10 cellular contexts compared by ENCODE assay signal in the genomic region with DNA sequence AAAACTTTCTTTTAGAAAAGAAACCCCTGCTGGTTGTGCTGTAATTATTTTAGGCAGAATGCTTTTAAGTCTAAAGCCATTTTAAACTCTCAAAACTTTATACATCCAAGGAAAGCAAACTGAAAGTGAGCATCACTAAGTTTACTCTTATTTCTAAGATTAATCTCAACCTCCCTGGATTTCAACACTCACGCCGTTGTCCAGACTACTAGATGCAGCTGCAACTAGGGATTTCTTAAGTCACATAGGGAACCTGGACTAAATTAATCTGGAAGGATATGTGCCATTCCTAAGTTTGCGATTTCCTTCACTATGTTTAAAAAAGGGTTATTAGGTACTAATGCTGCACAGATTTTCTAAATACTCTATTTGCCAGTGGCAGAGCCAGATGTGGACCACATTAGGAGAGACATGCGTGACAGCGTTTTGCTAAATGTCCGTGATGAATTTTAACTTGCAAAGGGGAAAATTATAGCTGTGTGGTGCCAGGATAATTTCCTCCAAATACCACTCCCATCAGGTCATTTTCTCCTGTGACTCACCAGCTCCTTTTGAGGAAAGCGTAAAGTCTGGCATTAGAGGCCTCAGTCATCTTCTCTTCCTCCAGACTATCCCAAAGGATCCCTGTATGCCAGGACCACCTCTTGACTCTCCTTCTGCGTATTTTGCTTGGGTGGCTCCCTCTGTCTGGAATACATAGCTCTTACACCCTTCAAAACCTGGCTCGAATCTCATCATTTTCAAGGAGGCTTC.
DNase-seq lines count a peak whose midpoint lies in the region; ATAC-seq and TF ChIP-seq lines count a peak whose summit lies in the region.
"Had no signal": no experiment of that assay in that cellular context is flagged by ENCODE, and none has a peak within 500 bp of the region (broad histone marks: within the 10 kb centered on the region; RNA-seq: fewer than 3 reads in every experiment).

No MANE protein-coding gene starts in this region.

- no peaks in the 10 kb centered on the region for H3K4me1 ChIP-seq in GM23338 (ENCODE audit: insufficient read depth)

- no peaks in the 10 kb centered on the region for H3K36me3 ChIP-seq in GM23338 (ENCODE audit: insufficient read depth)

- no peaks in the 10 kb centered on the region for H3K36me3 Mint-ChIP-seq in GM23338 (ENCODE audit: low read depth)

- no peaks in the 10 kb centered on the region for H3K79me2 ChIP-seq in GM23338 (replicated peaks; ENCODE audit: insufficient read depth)

- no peaks in the 10 kb centered on the region for H3F3A ChIP-seq in GM23338 (replicated peaks; ENCODE audit: low read depth)

- no peaks in the 10 kb centered on the region; the same call in none of the 2 replicates for H3K9me2 ChIP-seq in GM23338 (ENCODE audit: insufficient read depth)

- H2AFZ ChIP-seq in GM23338 = no peak overlapping the region

- no peaks in the 10 kb centered on the region for H4K20me1 ChIP-seq in GM23338 (replicated peaks; ENCODE audit: insufficient read depth)

- no peaks in the 10 kb centered on the region; the same call in 2 of the 3 replicates for H3K9me3 Mint-ChIP-seq in GM23338

- in situ Hi-C loops in SK-MEL-5 (cut with HindIII; ENCODE audit: low pct_unique_long_range_greater_than_20kb, low sequenced_read_pairs) = no loop called here

- no peak overlapping the region for H3K4me3 Mint-ChIP-seq in GM23338

- ATAC-seq in GM23338 = no peak; the same call in 2 of the 3 replicates

- H3K27me3 Mint-ChIP-seq in GM23338 (ENCODE audit: insufficient read depth, low read depth, poor library complexity) = no peaks in the 10 kb centered on the region

- no peak overlapping the region for H3K27ac Mint-ChIP-seq in GM23338

- DNase-seq in GM23338 (ENCODE audit: low spot score) = peak; percentile 25
- peak; percentile 22 for DNase-seq in SK-MEL-5 (ENCODE audit: low read depth, low spot score)
- no peak for DNase-seq in fibroblast of villous mesenchyme (ENCODE audit: low read depth)
- DNase-seq in skeletal muscle cell (ENCODE audit: low read depth) = peak; percentile 45
- DNase-seq in HPDE6-E6E7 (ENCODE audit: extremely low spot score) = no peak
- no peak for DNase-seq in activated CD8-positive, alpha-beta memory T cell treated with anti-CD3 and anti-CD28 coated beads, Interleukin-2, amount 50 U/mL, for 48 hours
- no peak for DNase-seq in ecto neural progenitor cell (ENCODE audit: low spot score)
- DNase-seq in activated effector memory CD4-positive, alpha-beta T cell treated with Interleukin-2 at 50 U/mL for 16 hours = no peak
- DNase-seq: NCI-H510A had no signal

- no peak overlapping the region for H3K4me2 ChIP-seq in GM23338

- H3K27ac ChIP-seq in GM23338 (ENCODE audit: low read depth) = no peak overlapping the region

- H3K4me1 Mint-ChIP-seq in GM23338 = no peaks in the 10 kb centered on the region

- TF ChIP-seq CTCF in GM23338 (conservative IDR thresholded peaks at IDR 0.05; ENCODE audit: low read depth in 2 of 2) (peak; percentile 29 to 52), fibroblast of villous mesenchyme (IDR thresholded peaks at IDR 0.05; ENCODE audit: insufficient read depth, low read depth, low read length) (peak; percentile 21)

- no peaks in the 10 kb centered on the region for H3K27me3 ChIP-seq in GM23338 (ENCODE audit: insufficient read depth)

- H3K4me3 ChIP-seq in GM23338 (no peak overlapping the region), fibroblast of villous mesenchyme (ENCODE audit: low read depth, low read length) (no peak overlapping the region), skeletal muscle cell (ENCODE audit: low read depth, low read length) (no peak overlapping the region)
- H3K4me3 ChIP-seq: skin epidermis had no signal

TF ChIP-seq in GM23338, 12 proteins besides CTCF, POLR2A, EP300 and RAD21:
- TF ChIP-seq JUNB (IDR thresholded peaks at IDR 0.05; ENCODE audit: unreplicated experiment) (no peak), ZNF114 (CRISPR knock-in tag; IDR thresholded peaks at IDR 0.05) (no peak)
- TF ChIP-seq, protein P1, sequence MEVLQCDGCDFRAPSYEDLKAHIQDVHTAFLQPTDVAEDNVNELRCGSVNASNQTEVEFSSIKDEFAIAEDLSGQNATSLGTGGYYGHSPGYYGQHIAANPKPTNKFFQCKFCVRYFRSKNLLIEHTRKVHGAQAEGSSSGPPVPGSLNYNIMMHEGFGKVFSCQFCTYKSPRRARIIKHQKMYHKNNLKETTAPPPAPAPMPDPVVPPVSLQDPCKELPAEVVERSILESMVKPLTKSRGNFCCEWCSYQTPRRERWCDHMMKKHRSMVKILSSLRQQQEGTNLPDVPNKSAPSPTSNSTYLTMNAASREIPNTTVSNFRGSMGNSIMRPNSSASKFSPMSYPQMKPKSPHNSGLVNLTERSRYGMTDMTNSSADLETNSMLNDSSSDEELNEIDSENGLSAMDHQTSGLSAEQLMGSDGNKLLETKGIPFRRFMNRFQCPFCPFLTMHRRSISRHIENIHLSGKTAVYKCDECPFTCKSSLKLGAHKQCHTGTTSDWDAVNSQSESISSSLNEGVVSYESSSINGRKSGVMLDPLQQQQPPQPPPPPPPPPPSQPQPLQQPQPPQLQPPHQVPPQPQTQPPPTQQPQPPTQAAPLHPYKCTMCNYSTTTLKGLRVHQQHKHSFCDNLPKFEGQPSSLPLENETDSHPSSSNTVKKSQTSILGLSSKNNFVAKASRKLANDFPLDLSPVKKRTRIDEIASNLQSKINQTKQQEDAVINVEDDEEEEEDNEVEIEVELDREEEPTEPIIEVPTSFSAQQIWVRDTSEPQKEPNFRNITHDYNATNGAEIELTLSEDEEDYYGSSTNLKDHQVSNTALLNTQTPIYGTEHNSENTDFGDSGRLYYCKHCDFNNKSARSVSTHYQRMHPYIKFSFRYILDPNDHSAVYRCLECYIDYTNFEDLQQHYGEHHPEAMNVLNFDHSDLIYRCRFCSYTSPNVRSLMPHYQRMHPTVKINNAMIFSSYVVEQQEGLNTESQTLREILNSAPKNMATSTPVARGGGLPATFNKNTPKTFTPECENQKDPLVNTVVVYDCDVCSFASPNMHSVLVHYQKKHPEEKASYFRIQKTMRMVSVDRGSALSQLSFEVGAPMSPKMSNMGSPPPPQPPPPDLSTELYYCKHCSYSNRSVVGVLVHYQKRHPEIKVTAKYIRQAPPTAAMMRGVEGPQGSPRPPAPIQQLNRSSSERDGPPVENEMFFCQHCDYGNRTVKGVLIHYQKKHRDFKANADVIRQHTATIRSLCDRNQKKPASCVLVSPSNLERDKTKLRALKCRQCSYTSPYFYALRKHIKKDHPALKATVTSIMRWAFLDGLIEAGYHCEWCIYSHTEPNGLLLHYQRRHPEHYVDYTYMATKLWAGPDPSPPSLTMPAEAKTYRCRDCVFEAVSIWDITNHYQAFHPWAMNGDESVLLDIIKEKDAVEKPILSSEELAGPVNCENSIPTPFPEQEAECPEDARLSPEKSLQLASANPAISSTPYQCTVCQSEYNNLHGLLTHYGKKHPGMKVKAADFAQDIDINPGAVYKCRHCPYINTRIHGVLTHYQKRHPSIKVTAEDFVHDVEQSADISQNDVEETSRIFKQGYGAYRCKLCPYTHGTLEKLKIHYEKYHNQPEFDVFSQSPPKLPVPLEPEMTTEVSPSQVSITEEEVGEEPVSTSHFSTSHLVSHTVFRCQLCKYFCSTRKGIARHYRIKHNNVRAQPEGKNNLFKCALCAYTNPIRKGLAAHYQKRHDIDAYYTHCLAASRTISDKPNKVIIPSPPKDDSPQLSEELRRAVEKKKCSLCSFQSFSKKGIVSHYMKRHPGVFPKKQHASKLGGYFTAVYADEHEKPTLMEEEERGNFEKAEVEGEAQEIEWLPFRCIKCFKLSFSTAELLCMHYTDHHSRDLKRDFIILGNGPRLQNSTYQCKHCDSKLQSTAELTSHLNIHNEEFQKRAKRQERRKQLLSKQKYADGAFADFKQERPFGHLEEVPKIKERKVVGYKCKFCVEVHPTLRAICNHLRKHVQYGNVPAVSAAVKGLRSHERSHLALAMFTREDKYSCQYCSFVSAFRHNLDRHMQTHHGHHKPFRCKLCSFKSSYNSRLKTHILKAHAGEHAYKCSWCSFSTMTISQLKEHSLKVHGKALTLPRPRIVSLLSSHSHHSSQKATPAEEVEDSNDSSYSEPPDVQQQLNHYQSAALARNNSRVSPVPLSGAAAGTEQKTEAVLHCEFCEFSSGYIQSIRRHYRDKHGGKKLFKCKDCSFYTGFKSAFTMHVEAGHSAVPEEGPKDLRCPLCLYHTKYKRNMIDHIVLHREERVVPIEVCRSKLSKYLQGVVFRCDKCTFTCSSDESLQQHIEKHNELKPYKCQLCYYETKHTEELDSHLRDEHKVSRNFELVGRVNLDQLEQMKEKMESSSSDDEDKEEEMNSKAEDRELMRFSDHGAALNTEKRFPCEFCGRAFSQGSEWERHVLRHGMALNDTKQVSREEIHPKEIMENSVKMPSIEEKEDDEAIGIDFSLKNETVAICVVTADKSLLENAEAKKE (CRISPR knock-in tag; IDR thresholded peaks at IDR 0.05) = no peak
- TF ChIP-seq, protein P2, sequence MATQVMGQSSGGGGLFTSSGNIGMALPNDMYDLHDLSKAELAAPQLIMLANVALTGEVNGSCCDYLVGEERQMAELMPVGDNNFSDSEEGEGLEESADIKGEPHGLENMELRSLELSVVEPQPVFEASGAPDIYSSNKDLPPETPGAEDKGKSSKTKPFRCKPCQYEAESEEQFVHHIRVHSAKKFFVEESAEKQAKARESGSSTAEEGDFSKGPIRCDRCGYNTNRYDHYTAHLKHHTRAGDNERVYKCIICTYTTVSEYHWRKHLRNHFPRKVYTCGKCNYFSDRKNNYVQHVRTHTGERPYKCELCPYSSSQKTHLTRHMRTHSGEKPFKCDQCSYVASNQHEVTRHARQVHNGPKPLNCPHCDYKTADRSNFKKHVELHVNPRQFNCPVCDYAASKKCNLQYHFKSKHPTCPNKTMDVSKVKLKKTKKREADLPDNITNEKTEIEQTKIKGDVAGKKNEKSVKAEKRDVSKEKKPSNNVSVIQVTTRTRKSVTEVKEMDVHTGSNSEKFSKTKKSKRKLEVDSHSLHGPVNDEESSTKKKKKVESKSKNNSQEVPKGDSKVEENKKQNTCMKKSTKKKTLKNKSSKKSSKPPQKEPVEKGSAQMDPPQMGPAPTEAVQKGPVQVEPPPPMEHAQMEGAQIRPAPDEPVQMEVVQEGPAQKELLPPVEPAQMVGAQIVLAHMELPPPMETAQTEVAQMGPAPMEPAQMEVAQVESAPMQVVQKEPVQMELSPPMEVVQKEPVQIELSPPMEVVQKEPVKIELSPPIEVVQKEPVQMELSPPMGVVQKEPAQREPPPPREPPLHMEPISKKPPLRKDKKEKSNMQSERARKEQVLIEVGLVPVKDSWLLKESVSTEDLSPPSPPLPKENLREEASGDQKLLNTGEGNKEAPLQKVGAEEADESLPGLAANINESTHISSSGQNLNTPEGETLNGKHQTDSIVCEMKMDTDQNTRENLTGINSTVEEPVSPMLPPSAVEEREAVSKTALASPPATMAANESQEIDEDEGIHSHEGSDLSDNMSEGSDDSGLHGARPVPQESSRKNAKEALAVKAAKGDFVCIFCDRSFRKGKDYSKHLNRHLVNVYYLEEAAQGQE (IDR thresholded peaks at IDR 0.05; ENCODE audit: unreplicated experiment) = no peak

Comparison
In these comparisons a context has a peak if more than half of its experiments do, and no peak if none do; other contexts are left out.
1. DNase-seq: peak in GM23338 (single experiment), SK-MEL-5 (single experiment) and skeletal muscle cell (single experiment); none in fibroblast of villous mesenchyme (single experiment), HPDE6-E6E7 (single experiment), activated CD8-positive, alpha-beta memory T cell treated with anti-CD3 and anti-CD28 coated beads, Interleukin-2, amount 50 U/mL, for 48 hours (single experiment), ecto neural progenitor cell (single experiment) and activated effector memory CD4-positive, alpha-beta T cell treated with Interleukin-2 at 50 U/mL for 16 hours (single experiment).